22 cellular contexts compared by ENCODE assay signal in genomic region chr19:340620-341385, GRCh38. TPM values are rescaled to one million over a fixed set of nuclear protein-coding genes. Genes with fewer than 3 reads are reported as not detected.
DNase-seq lines count a peak whose midpoint lies in the region; ATAC-seq, FAIRE-seq and TF ChIP-seq lines count a peak whose summit lies in the region.
"Had no signal": no experiment of that assay in that cellular context is flagged by ENCODE, and none has a peak within 500 bp of the region (broad histone marks: within the 10 kb centered on the region; RNA-seq: fewer than 3 reads in every experiment).

No MANE protein-coding gene starts in this region.

- no peaks in the 10 kb centered on the region for H4K20me1 ChIP-seq in GM12878 (ENCODE audit: control insufficient read depth, insufficient read depth)

- peak overlapping the region; percentile 42; the same call in 1 of the 2 replicates for H3K4me2 ChIP-seq in GM12878 (ENCODE audit: control insufficient read depth, insufficient read depth)
- H3K4me2 ChIP-seq: PC-9 had no signal

- in situ Hi-C loops in GM12878 (cut with MboI): no loop called here

- no peak for ATAC-seq in left cardiac atrium
- no peak for ATAC-seq in GM12878
- no peak for ATAC-seq in naive thymus-derived CD8-positive, alpha-beta T cell
- no peak for ATAC-seq in stimulated activated effector memory CD8-positive, alpha-beta T cell treated with anti-CD3 and anti-CD28 coated beads, Interleukin-12 subunit alpha, Interleukin-12 subunit beta, amount 100 ng/mL, for 72 hours
- no peak for ATAC-seq in GM18511 (IDR thresholded peaks at IDR 0.05; ENCODE audit: unreplicated experiment)
- ATAC-seq: foreskin keratinocyte had no signal

- H3K9me3 Mint-ChIP-seq in naive thymus-derived CD8-positive, alpha-beta T cell: no peaks in the 10 kb centered on the region
- no peaks in the 10 kb centered on the region for H3K9me3 Mint-ChIP-seq in stimulated activated effector memory CD8-positive, alpha-beta T cell treated with anti-CD3 and anti-CD28 coated beads, Interleukin-12 subunit alpha, Interleukin-12 subunit beta, amount 100 ng/mL, for 72 hours
- H3K9me3 Mint-ChIP-seq: immature natural killer cell, memory B cell had no signal

- DNase-seq in cardiac muscle cell (ENCODE audit: low read depth in 1 of 2, low spot score in 1 of 2): no peak
- DNase-seq in left cardiac atrium: no peak
- DNase-seq in GM12878 (ENCODE audit: low read depth, low spot score): no peak
- DNase-seq in naive thymus-derived CD8-positive, alpha-beta T cell: no peak
- no peak for DNase-seq in stimulated activated effector memory CD8-positive, alpha-beta T cell treated with anti-CD3 and anti-CD28 coated beads, Interleukin-12 subunit alpha, Interleukin-12 subunit beta, amount 100 ng/mL, for 72 hours (ENCODE audit: low spot score in 2 of 2)
- DNase-seq in NCI-H2196 treated with DMSO at 0.1 percent for 48 hours (lab: John Stamatoyannopoulos, UW; ENCODE audit: unreplicated experiment): no peak
- DNase-seq in NCI-H1092 treated with DMSO at 0.1 percent for 48 hours (lab: John Stamatoyannopoulos, UW): no peak
- DNase-seq: ACHN; Caco-2; effector memory CD4-positive, alpha-beta T cell; foreskin keratinocyte; immature natural killer cell; NCI-H1694; NCI-H526 treated with DMSO at 0.1 percent for 48 hours; PC-9; stimulated activated CD4-positive, alpha-beta T cell treated with anti-CD3 and anti-CD28 coated beads, Interleukin-2, amount 100 ng/mL, for 24 hours had no signal

- TF ChIP-seq CTCF in cardiac muscle cell (IDR thresholded peaks at IDR 0.05; ENCODE audit: low read depth, low read length) (no peak), GM12878 (IDR thresholded peaks at IDR 0.05 in 2 of 3, conservative IDR thresholded peaks at IDR 0.05 in 1 of 3; ENCODE audit: control insufficient read depth in 2 of 3, extremely low read depth in 1 of 3, insufficient read depth in 1 of 3, low read depth in 3 of 3, low read length in 3 of 3) (no peak)

- H3K4me3 ChIP-seq in cardiac muscle cell (no peak overlapping the region), GM12878 (no peak overlapping the region)
- H3K4me3 ChIP-seq: PC-9, thoracic aorta had no signal

- H3K4me3 Mint-ChIP-seq in naive thymus-derived CD8-positive, alpha-beta T cell: peak overlapping the region in 8 of 10 donors; percentile 18 to 83 (median 54)
- H3K4me3 Mint-ChIP-seq in stimulated activated effector memory CD8-positive, alpha-beta T cell treated with anti-CD3 and anti-CD28 coated beads, Interleukin-12 subunit alpha, Interleukin-12 subunit beta, amount 100 ng/mL, for 72 hours: no peak overlapping the region
- H3K4me3 Mint-ChIP-seq: memory B cell had no signal

- H3K9ac ChIP-seq in GM12878 (ENCODE audit: control insufficient read depth, insufficient read depth, low read length): no peak overlapping the region

- WGBS in GM12878 (ENCODE audit: insufficient coverage, insufficient replicate concordance, low lambda C conversion rate, missing lambda C conversion rate): 50% methylated on average over 15 of the region's 15 CpGs

- H3K27ac ChIP-seq in cardiac muscle cell: peak overlapping the region; percentile 19
- no peak overlapping the region for H3K27ac ChIP-seq in GM12878 (ENCODE audit: control insufficient read depth, insufficient read depth)
- H3K27ac ChIP-seq: breast epithelium, foreskin keratinocyte, PC-9, thoracic aorta had no signal

- RAD21 ChIA-PET in GM12878 (lab: Charles Lee; ENCODE audit: unreplicated experiment): no interaction called here

- POLR2A ChIA-PET in GM12878 (lab: Charles Lee): no interaction called here
- POLR2A ChIA-PET in naive thymus-derived CD8-positive, alpha-beta T cell (lab: Charles Lee): no interaction called here

- no TSS peak for BruUV-seq in GM12878 (replicated peaks; lab: Mats Ljungman, UMichigan)

- H3K4me1 ChIP-seq in cardiac muscle cell (ENCODE audit: low read depth) (peaks cover 7% of the 10 kb centered on the region), GM12878 (ENCODE audit: control insufficient read depth, insufficient read depth, low read length) (peaks cover 17% of the 10 kb centered on the region)

- peaks cover 41% of the 10 kb centered on the region for H3K79me2 ChIP-seq in GM12878 (ENCODE audit: control insufficient read depth, insufficient read depth, low read length)

- CTCF ChIA-PET in GM12878 (lab: Yijun Ruan, JAX): interaction anchor here (1.0 kb wide), 1 partner anchor 93 kb away, joined by 3 read pairs; no protein-coding TSS in a partner anchor

- SMC1A ChIA-PET in GM12878 (lab: Charles Lee; ENCODE audit: uncharacterized antibody, unreplicated experiment): interaction anchor here (0.7 kb wide), 1 partner anchor 191 kb away, joined by 3 read pairs; the partner anchor contains the start of gene CDC34

- no peak for TF ChIP-seq RAD21 in GM12878 (IDR thresholded peaks at IDR 0.05; ENCODE audit: insufficient read depth, low read depth, low read length)

- intact Hi-C loops in left cardiac atrium (cut with DNase I) (no loop called here), GM12878 (cut with micrococcal nuclease; ENCODE audit: unreplicated experiment) (no loop called here)

- H3K36me3 Mint-ChIP-seq in naive thymus-derived CD8-positive, alpha-beta T cell: peaks cover 4 to 18% (median 7%) of the 10 kb centered on the region in 3 donors
- H3K36me3 Mint-ChIP-seq in stimulated activated effector memory CD8-positive, alpha-beta T cell treated with anti-CD3 and anti-CD28 coated beads, Interleukin-12 subunit alpha, Interleukin-12 subunit beta, amount 100 ng/mL, for 72 hours: peaks cover 20% of the 10 kb centered on the region
- H3K36me3 Mint-ChIP-seq: immature natural killer cell had no signal

- H3K27me3 ChIP-seq in cardiac muscle cell (no peaks in the 10 kb centered on the region), GM12878 (replicated peaks in 1 of 2; ENCODE audit: control insufficient read depth in 2 of 2, insufficient read depth in 2 of 2, low read length in 1 of 2) (no peaks in the 10 kb centered on the region)
- H3K27me3 ChIP-seq: breast epithelium, foreskin keratinocyte had no signal

- no peaks in the 10 kb centered on the region for H3K9me3 ChIP-seq in cardiac muscle cell (ENCODE audit: low read depth)
- H3K9me3 ChIP-seq in GM12878 (replicated peaks; ENCODE audit: control insufficient read depth, insufficient read depth, low read length): no peaks in the 10 kb centered on the region; the same call in 2 of the 3 replicates
- H3K9me3 ChIP-seq: breast epithelium, Caco-2, thoracic aorta had no signal

- peak overlapping the region in 9 of 10 donors; percentile 1 to 75 (median 36) for H3K27ac Mint-ChIP-seq in naive thymus-derived CD8-positive, alpha-beta T cell
- H3K27ac Mint-ChIP-seq in stimulated activated effector memory CD8-positive, alpha-beta T cell treated with anti-CD3 and anti-CD28 coated beads, Interleukin-12 subunit alpha, Interleukin-12 subunit beta, amount 100 ng/mL, for 72 hours: peak overlapping the region; percentile 64
- H3K27ac Mint-ChIP-seq: activated naive CD8-positive, alpha-beta T cell; memory B cell had no signal

- H3K27me3 Mint-ChIP-seq in naive thymus-derived CD8-positive, alpha-beta T cell: peaks cover 0 to 4% (median 2%) of the 10 kb centered on the region in 5 donors
- H3K27me3 Mint-ChIP-seq: activated naive CD8-positive, alpha-beta T cell; memory B cell had no signal

- FAIRE-seq in GM12878 (lab: Jason Lieb, UNC): no peak

- H2AFZ ChIP-seq in GM12878 (ENCODE audit: control insufficient read depth, low read depth, low read length): no peak overlapping the region
- H2AFZ ChIP-seq: PC-9 had no signal

- no peak for TF ChIP-seq POLR2A in GM12878 (IDR thresholded peaks at IDR 0.05; ENCODE audit: low read depth, low read length)

- H3K4me1 Mint-ChIP-seq in naive thymus-derived CD8-positive, alpha-beta T cell: peaks cover 36 to 74% (median 68%) of the 10 kb centered on the region in 4 donors
- peaks cover 73% of the 10 kb centered on the region for H3K4me1 Mint-ChIP-seq in stimulated activated effector memory CD8-positive, alpha-beta T cell treated with anti-CD3 and anti-CD28 coated beads, Interleukin-12 subunit alpha, Interleukin-12 subunit beta, amount 100 ng/mL, for 72 hours

- H3K36me3 ChIP-seq in cardiac muscle cell: no peaks in the 10 kb centered on the region
- H3K36me3 ChIP-seq in GM12878 (ENCODE audit: control insufficient read depth in 2 of 2, insufficient read depth in 2 of 2, low read length in 1 of 2): no peaks in the 10 kb centered on the region; a peak in 1 of 4 replicates
- H3K36me3 ChIP-seq: breast epithelium, thoracic aorta had no signal

- no peak for TF ChIP-seq EP300 in GM12878 (IDR thresholded peaks at IDR 0.05; ENCODE audit: borderline replicate concordance in 1 of 2, control insufficient read depth in 1 of 2, low read depth in 2 of 2, low read length in 2 of 2)

RNA-seq across cellular contexts. Expression of gene MIER2, which starts 3.8 kb away (rescaled TPM):
- 28.8 and 32.7 TPM in 2 replicates for total RNA-seq in cardiac muscle cell
- polyA plus RNA-seq in cardiac muscle cell: 47.8 and 52.9 TPM in 2 replicates
- total RNA-seq in left cardiac atrium: 10 to 100 TPM; 18.2 to 25.0 TPM
- 36.8 and 37.2 TPM in 2 replicates for total RNA-seq in GM12878 (2013; cell fraction: nucleolus; rRNA removed)
- total RNA-seq in GM12878 (2014; rRNA removed): 9.8 and 11.6 TPM in 2 replicates
- total RNA-seq in GM12878 (2014; rRNA removed; fragmentation: Illumina TruSeq; extraction: Trizol): 4.6 and 6.8 TPM in 2 replicates
- total RNA-seq in GM12878 (2021): 22.2 and 23.6 TPM in 2 replicates
- polyA plus RNA-seq in GM12878 (2011; ENCODE audit: low read depth): 2.4 TPM
- 6.5 and 11.6 TPM in 2 replicates for polyA plus RNA-seq in GM12878 (2011; rRNA removed)
- 10.5 and 10.7 TPM in 2 replicates for polyA plus RNA-seq in GM12878 (2011; cell fraction: cytosol; rRNA removed)
- 35.7 and 51.2 TPM in 2 replicates for polyA plus RNA-seq in GM12878 (2011; cell fraction: nucleus; rRNA removed)
- polyA plus RNA-seq in GM12878 (2012): 25.2 and 25.4 TPM in 2 replicates
- polyA plus RNA-seq in GM12878 (2014; fragmentation: Illumina TruSeq; extraction: Trizol): 10.9 and 12.5 TPM in 2 replicates
- polyA plus RNA-seq in GM12878 (2014; fragmentation: Nextera tagmentation; extraction: Ambion mirVana): under 1 TPM; 0.48 to 0.60 TPM
- 14.9 and 20.6 TPM in 2 replicates for polyA plus RNA-seq in GM12878 (2014; rRNA removed)
- 10 to 100 TPM; 14.6 to 18.4 TPM for polyA plus RNA-seq in GM12878 (2016; fragmentation: Nextera tagmentation; extraction: Ambion mirVana)
- 18.1 and 23.6 TPM in 2 replicates for polyA minus RNA-seq in GM12878 (2011; rRNA and poly(A)+ RNA removed)
- 5.6 and 9.2 TPM in 2 replicates for polyA minus RNA-seq in GM12878 (2011; cell fraction: cytosol; rRNA and poly(A)+ RNA removed)
- 10.2 and 27.7 TPM in 2 replicates for polyA minus RNA-seq in GM12878 (2011; cell fraction: nucleus; rRNA and poly(A)+ RNA removed)
- total RNA-seq in naive thymus-derived CD8-positive, alpha-beta T cell: 10 to 100 TPM; 16.8 to 20.3 TPM
- 1 to 10 TPM; 2.1 to 3.1 (median 2.4) TPM for polyA plus RNA-seq in naive thymus-derived CD8-positive, alpha-beta T cell

RNA-seq across cellular contexts. Expression of gene PLPP2, which starts 49.6 kb away (rescaled TPM):
- total RNA-seq in cardiac muscle cell (0.07 and 0.21 TPM in 2 replicates), left cardiac atrium (under 1 TPM; 0.76 to 0.85 TPM), GM12878 (2014; rRNA removed) (not detected in 2 replicates), GM12878 (2014; rRNA removed; fragmentation: Illumina TruSeq; extraction: Trizol) (not detected in 2 replicates), GM12878 (2021) (0.51 and 0.62 TPM in 2 replicates)
- polyA plus RNA-seq in cardiac muscle cell (not detected in 2 replicates), GM12878 (2011; rRNA removed) (0.07 and 0.14 TPM in 2 replicates), GM12878 (2014; fragmentation: Illumina TruSeq; extraction: Trizol) (not detected in 2 replicates), GM12878 (2014; fragmentation: Nextera tagmentation; extraction: Ambion mirVana) (not detected), GM12878 (2014; rRNA removed) (0.04 TPM in 1 of 2 replicates, not detected in the other), GM12878 (2016; fragmentation: Nextera tagmentation; extraction: Ambion mirVana) (not detected)
- total RNA-seq in GM12878 (2013; cell fraction: nucleolus; rRNA removed): 0.10 TPM in 1 of 2 replicates, not detected in the other
- polyA plus RNA-seq in GM12878 (2011; ENCODE audit: low read depth): 0.18 TPM
- polyA plus RNA-seq in GM12878 (2011; cell fraction: cytosol; rRNA removed): 0.12 and 0.24 TPM in 2 replicates
- 0.15 and 0.27 TPM in 2 replicates for polyA plus RNA-seq in GM12878 (2011; cell fraction: nucleus; rRNA removed)
- 0.36 and 0.38 TPM in 2 replicates for polyA plus RNA-seq in GM12878 (2012)
- not detected in 2 replicates for polyA minus RNA-seq in GM12878 (2011; rRNA and poly(A)+ RNA removed)
- polyA minus RNA-seq in GM12878 (2011; cell fraction: cytosol; rRNA and poly(A)+ RNA removed): not detected in 2 replicates
- under 0.01 TPM in 1 of 2 replicates, not detected in the other for polyA minus RNA-seq in GM12878 (2011; cell fraction: nucleus; rRNA and poly(A)+ RNA removed)
- total RNA-seq in naive thymus-derived CD8-positive, alpha-beta T cell: not detected
- under 1 TPM in 1 of 3 donors, not detected in 2; 0.69 TPM for polyA plus RNA-seq in naive thymus-derived CD8-positive, alpha-beta T cell
- total RNA-seq: G401 had no signal
